11 cellular contexts compared by ENCODE assay signal in the genomic region with DNA sequence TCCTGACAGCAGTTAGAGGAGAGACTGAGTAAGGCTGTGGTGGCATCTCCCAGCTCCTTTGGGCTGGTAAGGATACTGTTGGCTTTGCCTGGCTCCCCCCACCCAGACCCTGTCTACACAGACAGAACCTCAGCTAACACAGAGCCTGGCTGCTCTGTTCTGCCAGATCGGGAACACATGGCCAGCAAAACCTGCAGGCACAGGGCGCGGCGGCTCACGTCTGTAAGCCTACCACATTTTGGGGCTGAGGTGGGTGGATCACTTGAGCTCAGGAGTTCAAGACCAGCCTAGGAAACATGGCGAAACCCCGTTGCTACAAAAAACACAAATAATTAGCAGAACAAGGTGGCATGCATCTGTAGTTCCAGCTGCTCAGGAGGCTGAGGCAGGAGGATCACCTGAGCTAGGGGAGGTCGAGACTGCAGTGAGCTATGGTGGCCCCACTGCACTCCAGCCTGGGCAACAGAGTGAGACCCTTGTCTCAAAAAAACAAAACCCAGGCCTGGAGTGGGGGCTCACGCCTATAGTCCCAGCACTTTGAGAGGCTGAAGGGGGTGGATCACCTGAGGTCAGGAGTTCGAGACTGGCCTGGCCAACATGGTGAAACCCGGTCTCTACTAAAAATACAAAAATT.
"Had no signal": no experiment of that assay in that cellular context is flagged by ENCODE, and none has a peak within 500 bp of the region (broad histone marks: within the 10 kb centered on the region; RNA-seq: fewer than 3 reads in every experiment).

No MANE protein-coding gene starts in this region.

- DNase-seq: activated naive CD8-positive, alpha-beta T cell treated with anti-CD3 and anti-CD28 coated beads, Interleukin-2, amount 10 ng/mL, durations not matched to agents 7 days and 5 days; erythroblast; naive thymus-derived CD8-positive, alpha-beta T cell; nucleus accumbens; stimulated activated CD4-positive, alpha-beta T cell treated with anti-CD3 and anti-CD28 coated beads, Interleukin-2, amount 100 ng/mL, for 48 hours; stimulated activated naive B cell treated with anti-CD40 and anti-IgM and Interleukin-4, amounts not matched to agents 10 μg/mL and 1 μg/mL and 100 μg/mL, for 72 hours had no signal

- H3K27ac Mint-ChIP-seq: activated naive CD8-positive, alpha-beta T cell treated with anti-CD3 and anti-CD28 coated beads, Interleukin-2, amount 10 ng/mL, durations not matched to agents 7 days and 5 days had no signal

- ATAC-seq: gastroesophageal sphincter; naive thymus-derived CD8-positive, alpha-beta T cell; stimulated activated naive B cell treated with anti-CD40 and anti-IgM and Interleukin-4, amounts not matched to agents 10 μg/mL and 1 μg/mL and 100 μg/mL, for 72 hours had no signal

- H3K27ac ChIP-seq: gastroesophageal sphincter had no signal

- H3K27me3 Mint-ChIP-seq: activated naive CD8-positive, alpha-beta T cell treated with anti-CD3 and anti-CD28 coated beads, Interleukin-2, amount 10 ng/mL, durations not matched to agents 7 days and 5 days; naive thymus-derived CD8-positive, alpha-beta T cell had no signal

- H3K27me3 ChIP-seq: gastroesophageal sphincter, upper lobe of left lung had no signal

- H3K4me3 Mint-ChIP-seq: activated naive CD8-positive, alpha-beta T cell treated with anti-CD3 and anti-CD28 coated beads, Interleukin-2, amount 10 ng/mL, durations not matched to agents 7 days and 5 days; activated T-helper 1 cell treated with anti-CD3 and anti-CD28 coated beads, Interleukin-12 subunit alpha, Interleukin-12 subunit beta, Interleukin-2, Interleukin-4 antibody, amounts not matched to agents 30 ng/mL and 10 ng/mL and 1 ng/mL, durations not matched to agents 14 hours and 24 hours and 36 hours; naive thymus-derived CD8-positive, alpha-beta T cell; stimulated activated naive B cell treated with anti-CD40 and anti-IgM and Interleukin-4, amounts not matched to agents 10 μg/mL and 1 μg/mL and 100 μg/mL, for 72 hours; T-helper 1 cell treated with Interleukin-12 subunit alpha and Interleukin-12 subunit beta and Interleukin-4 antibody, amounts not matched to agents 30 μg/mL and 1 μg/mL, for 36 hours had no signal

- H3K9me3 Mint-ChIP-seq: activated naive CD8-positive, alpha-beta T cell treated with anti-CD3 and anti-CD28 coated beads, Interleukin-2, amount 10 ng/mL, durations not matched to agents 7 days and 5 days; naive thymus-derived CD8-positive, alpha-beta T cell had no signal

- H3K9me3 ChIP-seq: gastroesophageal sphincter, upper lobe of left lung had no signal

- H3K4me3 ChIP-seq: gastroesophageal sphincter, upper lobe of left lung had no signal

- FAIRE-seq: islet of Langerhans had no signal
